In the genomic region with DNA sequence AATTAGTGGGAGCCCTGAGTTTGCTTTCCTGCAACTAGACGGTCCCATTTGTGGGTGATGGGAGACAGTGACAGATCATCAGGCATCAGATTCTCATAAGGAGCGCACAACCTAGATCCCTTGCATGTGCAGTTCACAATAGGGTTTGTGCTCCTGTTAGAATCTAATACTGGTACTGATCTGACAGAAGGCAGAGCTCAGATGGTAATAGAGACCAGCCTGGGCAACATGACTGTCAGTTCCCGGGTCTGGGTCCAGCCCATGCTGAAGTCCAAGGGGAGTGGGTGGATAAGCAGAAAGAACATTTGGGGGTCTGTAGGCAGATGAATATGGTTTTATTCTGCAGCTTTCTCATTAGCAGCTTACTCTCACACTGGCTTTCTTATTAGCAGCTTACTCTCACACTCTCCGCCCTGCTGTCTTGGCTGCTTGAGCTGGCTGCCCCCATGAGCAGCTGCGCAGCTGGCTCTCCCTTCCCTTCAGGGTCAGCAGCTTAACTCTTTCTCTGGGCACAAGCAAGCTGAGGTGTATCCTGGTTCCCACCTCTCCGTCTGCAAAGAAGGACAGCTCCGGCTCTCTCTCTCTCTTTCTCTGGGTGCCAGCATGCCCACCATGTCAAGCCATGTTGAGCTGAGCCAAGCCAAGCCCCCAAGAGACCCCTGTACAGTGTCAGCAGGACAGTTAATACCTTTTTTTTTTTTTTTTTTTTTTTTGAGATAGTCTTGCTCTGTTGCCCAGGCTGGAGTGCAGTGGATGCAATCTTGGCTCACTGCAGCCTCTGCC, we compare ENCODE assay signal across 12 cellular contexts. TPM values are rescaled to one million over a fixed set of nuclear protein-coding genes. Genes with fewer than 3 reads are reported as not detected.
DNase-seq lines count a peak whose midpoint lies in the region; ATAC-seq lines count a peak whose summit lies in the region.
"Had no signal": no experiment of that assay in that cellular context is flagged by ENCODE, and none has a peak within 500 bp of the region (broad histone marks: within the 10 kb centered on the region; RNA-seq: fewer than 3 reads in every experiment).

No MANE protein-coding gene starts in this region.

- no peaks in the 10 kb centered on the region for H3K27me3 Mint-ChIP-seq in stimulated activated naive CD8-positive, alpha-beta T cell treated with anti-CD3 and anti-CD28 coated beads, Interleukin-15, amount 100 ng/mL, for 72 hours
- peaks cover 2% of the 10 kb centered on the region for H3K27me3 Mint-ChIP-seq in activated CD4-positive, alpha-beta memory T cell treated with anti-CD3 and anti-CD28 coated beads, Interleukin-2, amount 10 ng/mL, durations not matched to agents 7 days and 5 days
- H3K27me3 Mint-ChIP-seq: CD4-positive, CD25-positive, alpha-beta regulatory T cell had no signal

- peak overlapping the region; percentile 82 for H3K27ac ChIP-seq in subcutaneous abdominal adipose tissue (ENCODE audit: low read depth, low read length)

- peaks cover 5 to 11% (median 5%) of the 10 kb centered on the region in 5 donors for H3K36me3 ChIP-seq in subcutaneous abdominal adipose tissue (ENCODE audit: control insufficient read depth in 5 of 5, insufficient read depth in 5 of 5, low read length in 5 of 5)
- H3K36me3 ChIP-seq: Peyer's patch had no signal

- no peaks in the 10 kb centered on the region for H3K4me1 Mint-ChIP-seq in stimulated activated naive CD8-positive, alpha-beta T cell treated with anti-CD3 and anti-CD28 coated beads, Interleukin-15, amount 100 ng/mL, for 72 hours
- H3K4me1 Mint-ChIP-seq in activated CD4-positive, alpha-beta memory T cell treated with anti-CD3 and anti-CD28 coated beads, Interleukin-2, amount 10 ng/mL, durations not matched to agents 7 days and 5 days = no peaks in the 10 kb centered on the region

- no peak overlapping the region for H3K27ac Mint-ChIP-seq in stimulated activated naive CD8-positive, alpha-beta T cell treated with anti-CD3 and anti-CD28 coated beads, Interleukin-15, amount 100 ng/mL, for 72 hours
- no peak overlapping the region for H3K27ac Mint-ChIP-seq in activated CD4-positive, alpha-beta memory T cell treated with anti-CD3 and anti-CD28 coated beads, Interleukin-2, amount 10 ng/mL, durations not matched to agents 7 days and 5 days
- H3K27ac Mint-ChIP-seq: CD4-positive, CD25-positive, alpha-beta regulatory T cell had no signal

- DNase-seq in LHCN-M2 (ENCODE audit: low read depth) = peak; percentile 39
- peak; percentile 27 for DNase-seq in dermis blood vessel endothelial cell
- DNase-seq in mesenteric fat pad (ENCODE audit: low spot score) = peak; percentile 59
- DNase-seq in stimulated activated naive CD8-positive, alpha-beta T cell treated with anti-CD3 and anti-CD28 coated beads, Interleukin-15, amount 100 ng/mL, for 72 hours = no peak
- no peak for DNase-seq in activated CD4-positive, alpha-beta memory T cell treated with anti-CD3 and anti-CD28 coated beads, Interleukin-2, amount 10 ng/mL, durations not matched to agents 7 days and 5 days
- DNase-seq: stimulated activated CD4-positive, alpha-beta T cell treated with anti-CD3 and anti-CD28 coated beads, Interleukin-4, amount 100 ng/mL, for 24 hours had no signal

- CTCF ChIA-PET in activated CD4-positive, alpha-beta memory T cell treated with anti-CD3 and anti-CD28 coated beads, Interleukin-2, amount 10 ng/mL, durations not matched to agents 7 days and 5 days (lab: Charles Lee) = no interaction called here

- no peak overlapping the region for H3K4me3 Mint-ChIP-seq in stimulated activated naive CD8-positive, alpha-beta T cell treated with anti-CD3 and anti-CD28 coated beads, Interleukin-15, amount 100 ng/mL, for 72 hours
- no peak overlapping the region for H3K4me3 Mint-ChIP-seq in activated CD4-positive, alpha-beta memory T cell treated with anti-CD3 and anti-CD28 coated beads, Interleukin-2, amount 10 ng/mL, durations not matched to agents 7 days and 5 days
- H3K4me3 Mint-ChIP-seq: CD4-positive, CD25-positive, alpha-beta regulatory T cell had no signal

- peaks cover 0 to 9% of the 10 kb centered on the region in 2 donors for H3K9me3 Mint-ChIP-seq in stimulated activated naive CD8-positive, alpha-beta T cell treated with anti-CD3 and anti-CD28 coated beads, Interleukin-15, amount 100 ng/mL, for 72 hours
- peaks cover 13% of the 10 kb centered on the region for H3K9me3 Mint-ChIP-seq in activated CD4-positive, alpha-beta memory T cell treated with anti-CD3 and anti-CD28 coated beads, Interleukin-2, amount 10 ng/mL, durations not matched to agents 7 days and 5 days

- POLR2A ChIA-PET in activated CD4-positive, alpha-beta memory T cell treated with anti-CD3 and anti-CD28 coated beads, Interleukin-2, amount 10 ng/mL, durations not matched to agents 7 days and 5 days (lab: Charles Lee) = interaction anchor here (0.9 kb wide), 1 partner anchor 12 kb away, joined by 3 read pairs; no protein-coding TSS in a partner anchor

- H3K36me3 Mint-ChIP-seq in activated CD4-positive, alpha-beta memory T cell treated with anti-CD3 and anti-CD28 coated beads, Interleukin-2, amount 10 ng/mL, durations not matched to agents 7 days and 5 days (ENCODE audit: low read depth) = peaks cover 3% of the 10 kb centered on the region
- H3K36me3 Mint-ChIP-seq: CD4-positive, CD25-positive, alpha-beta regulatory T cell had no signal

- peaks cover 0 to 12% (median 7%) of the 10 kb centered on the region in 5 donors for H3K9me3 ChIP-seq in subcutaneous abdominal adipose tissue (ENCODE audit: control insufficient read depth in 5 of 5, low read length in 5 of 5)

- ATAC-seq in GM21619 (IDR thresholded peaks at IDR 0.05; ENCODE audit: unreplicated experiment) (no peak), GM19397 (IDR thresholded peaks at IDR 0.05; ENCODE audit: unreplicated experiment) (no peak)
- no peak for ATAC-seq in stimulated activated naive CD8-positive, alpha-beta T cell treated with anti-CD3 and anti-CD28 coated beads, Interleukin-15, amount 100 ng/mL, for 72 hours

- no peak overlapping the region for H3K9ac ChIP-seq in subcutaneous abdominal adipose tissue (ENCODE audit: low read length in 5 of 5)

- H3K27me3 ChIP-seq in subcutaneous abdominal adipose tissue (ENCODE audit: control insufficient read depth in 5 of 5, insufficient read depth in 4 of 5, low read length in 5 of 5) = no peaks in the 10 kb centered on the region
- H3K27me3 ChIP-seq: Peyer's patch had no signal

- peak overlapping the region in 2 of 5 donors; percentile 17 to 29 for H3K4me3 ChIP-seq in subcutaneous abdominal adipose tissue (ENCODE audit: low read depth in 1 of 5, low read length in 5 of 5)
- H3K4me3 ChIP-seq: mucosa of descending colon, Peyer's patch had no signal

- H3K4me1 ChIP-seq in subcutaneous abdominal adipose tissue (ENCODE audit: control insufficient read depth in 5 of 5, insufficient read depth in 5 of 5, low read length in 5 of 5) = peaks cover 0 to 37% (median 20%) of the 10 kb centered on the region in 5 donors
- H3K4me1 ChIP-seq: Peyer's patch had no signal

RNA-seq across cellular contexts. Expression of a gene that starts 46.5 kb away (rescaled TPM):
- total RNA-seq in LHCN-M2 (2014; rRNA removed) (17.1 and 19.1 TPM in 2 replicates), dermis blood vessel endothelial cell (76.8 and 90.4 TPM in 2 replicates), mesenteric fat pad (53.5 TPM)
- 21.0 TPM for polyA plus RNA-seq in LHCN-M2 (2012)
- 1 to 10 TPM; 1.2 to 1.4 TPM for total RNA-seq in activated CD4-positive, alpha-beta memory T cell treated with anti-CD3 and anti-CD28 coated beads, Interleukin-2, amount 10 ng/mL, durations not matched to agents 7 days and 5 days

RNA-seq across cellular contexts. Expression of a gene that starts 51.7 kb away (rescaled TPM):
- total RNA-seq in LHCN-M2 (2014; rRNA removed) = 43.7 and 44.3 TPM in 2 replicates
- polyA plus RNA-seq in LHCN-M2 (2012) = 22.1 TPM
- total RNA-seq in dermis blood vessel endothelial cell = 22.0 and 25.9 TPM in 2 replicates
- 19.4 TPM for total RNA-seq in mesenteric fat pad
- total RNA-seq in activated CD4-positive, alpha-beta memory T cell treated with anti-CD3 and anti-CD28 coated beads, Interleukin-2, amount 10 ng/mL, durations not matched to agents 7 days and 5 days = 10 to 100 TPM; 19.9 to 20.9 TPM

RNA-seq across cellular contexts. Expression of a gene that starts 59.2 kb away (rescaled TPM):
- total RNA-seq in LHCN-M2 (2014; rRNA removed) (0.71 and 1.3 TPM in 2 replicates), dermis blood vessel endothelial cell (1.4 and 1.5 TPM in 2 replicates), mesenteric fat pad (5.8 TPM)
- 1.9 TPM for polyA plus RNA-seq in LHCN-M2 (2012)
- total RNA-seq in activated CD4-positive, alpha-beta memory T cell treated with anti-CD3 and anti-CD28 coated beads, Interleukin-2, amount 10 ng/mL, durations not matched to agents 7 days and 5 days = 1 to 10 TPM; 6.9 to 7.1 TPM

Comparison
In these comparisons a context has a peak if more than half of its experiments do, and no peak if none do; other contexts are left out.
1. DNase-seq: peak in LHCN-M2 (single experiment), dermis blood vessel endothelial cell (single experiment) and mesenteric fat pad (single experiment); none in stimulated activated naive CD8-positive, alpha-beta T cell treated with anti-CD3 and anti-CD28 coated beads, Interleukin-15, amount 100 ng/mL, for 72 hours (0 of 2) and activated CD4-positive, alpha-beta memory T cell treated with anti-CD3 and anti-CD28 coated beads, Interleukin-2, amount 10 ng/mL, durations not matched to agents 7 days and 5 days (single experiment).